Comparison of ENCODE assay signal across 1 cellular context in genomic region chr4:79662651-79663050, GRCh38.
TF ChIP-seq lines count a peak whose summit lies in the region.

No MANE protein-coding gene starts in this region.

TF ChIP-seq in GM23338, 12 proteins besides CTCF, POLR2A, EP300 and RAD21 (continued from another document):
- TF ChIP-seq CREB1 (CRISPR knock-in tag; IDR thresholded peaks at IDR 0.05; ENCODE audit: low read depth) (no peak), EZH2phosphoT487 (IDR thresholded peaks at IDR 0.05; ENCODE audit: unreplicated experiment) (no peak)
